Comparison of ENCODE assay signal across 9 cellular contexts in genomic region chr7:26153246-26153822, GRCh38. TPM values are rescaled to one million over a fixed set of nuclear protein-coding genes. Genes with fewer than 3 reads are reported as not detected.
A peak's percentile ranks its signal among the peaks of the same experiment; 100 is the strongest.
DNase-seq lines count a peak whose midpoint lies in the region; ATAC-seq lines count a peak whose summit lies in the region.
"Had no signal": no experiment of that assay in that cellular context is flagged by ENCODE, and none has a peak within 500 bp of the region (broad histone marks: within the 10 kb centered on the region; RNA-seq: fewer than 3 reads in every experiment).

No MANE protein-coding gene starts in this region.

- no peaks in the 10 kb centered on the region for H3K27me3 Mint-ChIP-seq in stimulated activated naive CD8-positive, alpha-beta T cell treated with anti-CD3 and anti-CD28 coated beads, Interleukin-15, amount 100 ng/mL, for 72 hours

- peak; percentile 52 for ATAC-seq in stimulated activated naive CD8-positive, alpha-beta T cell treated with anti-CD3 and anti-CD28 coated beads, Interleukin-15, amount 100 ng/mL, for 72 hours
- ATAC-seq in GM19328 (IDR thresholded peaks at IDR 0.05; ENCODE audit: unreplicated experiment) (no peak), GM18907 (IDR thresholded peaks at IDR 0.05; ENCODE audit: unreplicated experiment) (no peak)

- H3K27ac Mint-ChIP-seq in stimulated activated naive CD8-positive, alpha-beta T cell treated with anti-CD3 and anti-CD28 coated beads, Interleukin-15, amount 100 ng/mL, for 72 hours: peak overlapping the region; percentile 95 to 96

- H3K4me3 Mint-ChIP-seq in stimulated activated naive CD8-positive, alpha-beta T cell treated with anti-CD3 and anti-CD28 coated beads, Interleukin-15, amount 100 ng/mL, for 72 hours: peak overlapping the region; percentile 90 to 98

- H3K4me1 Mint-ChIP-seq in stimulated activated naive CD8-positive, alpha-beta T cell treated with anti-CD3 and anti-CD28 coated beads, Interleukin-15, amount 100 ng/mL, for 72 hours: peaks cover 64% of the 10 kb centered on the region

- DNase-seq in activated CD4-positive, alpha-beta T cell treated with anti-CD3 and anti-CD28 coated beads for 4 hours: peak; percentile 8 to 33
- DNase-seq in activated CD4-positive, alpha-beta T cell treated with anti-CD3 and anti-CD28 coated beads, Interleukin-2, amount 50 U/mL, for 1 hour: no peak
- DNase-seq in activated T-cell treated with anti-CD3 and anti-CD28 coated beads for 48 hours (ENCODE audit: low read depth) (peak; percentile 41), iPS-NIHi7 (ENCODE audit: extremely low spot score) (peak; percentile 43), A172 (ENCODE audit: low spot score) (no peak)
- peak; percentile 32 to 57 for DNase-seq in stimulated activated naive CD8-positive, alpha-beta T cell treated with anti-CD3 and anti-CD28 coated beads, Interleukin-15, amount 100 ng/mL, for 72 hours
- DNase-seq: DND-41 had no signal

- H3K9me3 Mint-ChIP-seq in stimulated activated naive CD8-positive, alpha-beta T cell treated with anti-CD3 and anti-CD28 coated beads, Interleukin-15, amount 100 ng/mL, for 72 hours: no peaks in the 10 kb centered on the region

RNA-seq across cellular contexts. Expression of gene NFE2L3, which starts 1.3 kb away (rescaled TPM):
- 104 and 110 TPM in 2 replicates for total RNA-seq in A172 (2014; rRNA removed; shearing (Covaris generic))

RNA-seq across cellular contexts. Expression of gene HNRNPA2B1, which starts 47.2 kb away (rescaled TPM):
- 257 and 324 TPM in 2 replicates for total RNA-seq in A172 (2014; rRNA removed; shearing (Covaris generic))

RNA-seq across cellular contexts. Expression of gene CBX3, which starts 48.2 kb away (rescaled TPM):
- 529 and 544 TPM in 2 replicates for total RNA-seq in A172 (2014; rRNA removed; shearing (Covaris generic))

Comparison
In these comparisons a context has a peak if more than half of its experiments do, and no peak if none do; other contexts are left out.
1. DNase-seq: peak in activated CD4-positive, alpha-beta T cell treated with anti-CD3 and anti-CD28 coated beads for 4 hours (2 of 2), activated T-cell treated with anti-CD3 and anti-CD28 coated beads for 48 hours (single experiment), iPS-NIHi7 (single experiment) and stimulated activated naive CD8-positive, alpha-beta T cell treated with anti-CD3 and anti-CD28 coated beads, Interleukin-15, amount 100 ng/mL, for 72 hours (2 of 2); none in activated CD4-positive, alpha-beta T cell treated with anti-CD3 and anti-CD28 coated beads, Interleukin-2, amount 50 U/mL, for 1 hour (single experiment) and A172 (single experiment).